In the genomic region with DNA sequence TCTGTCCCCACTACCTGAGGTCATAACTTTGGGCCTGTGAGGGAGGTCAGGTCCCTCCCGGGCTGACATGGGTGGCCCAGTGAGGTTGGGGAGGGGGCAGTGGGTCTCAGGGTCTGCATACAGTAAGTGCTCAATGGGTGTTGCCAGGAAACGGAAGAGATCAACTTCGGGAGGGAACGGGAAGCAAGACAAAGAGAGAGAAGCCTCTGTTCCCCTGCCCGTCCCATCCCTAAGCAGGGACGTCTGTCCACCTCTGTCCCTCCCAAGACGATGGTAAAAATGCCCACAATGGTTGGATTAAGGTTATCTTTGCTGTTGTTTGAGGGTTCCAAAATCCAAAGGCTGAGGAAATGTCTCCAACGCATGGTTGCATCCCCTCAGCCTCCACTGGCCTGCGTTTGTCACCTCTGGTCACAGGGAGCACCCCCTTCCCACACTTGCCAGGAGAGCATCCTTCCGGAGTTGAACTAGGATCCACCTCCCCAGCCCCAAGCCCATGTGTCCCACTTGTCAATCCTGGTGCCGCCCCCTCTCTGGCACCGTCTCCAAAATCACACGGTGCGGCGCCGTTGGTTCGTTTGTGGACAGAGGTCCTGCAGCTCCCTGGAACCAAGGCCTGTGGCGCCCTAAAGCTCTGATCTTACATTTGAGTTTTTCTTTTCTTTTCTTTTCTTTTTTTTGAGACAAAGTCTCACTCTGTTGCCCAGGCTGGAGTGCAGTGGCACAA, we compare ENCODE assay signal across 9 cellular contexts. TPM values are rescaled to one million over a fixed set of nuclear protein-coding genes. Genes with fewer than 3 reads are reported as not detected.
DNase-seq lines count a peak whose midpoint lies in the region; ATAC-seq and TF ChIP-seq lines count a peak whose summit lies in the region.
"Had no signal": no experiment of that assay in that cellular context is flagged by ENCODE, and none has a peak within 500 bp of the region (broad histone marks: within the 10 kb centered on the region; RNA-seq: fewer than 3 reads in every experiment).

No MANE protein-coding gene starts in this region.

- H3K36me3 Mint-ChIP-seq in chondrocyte (ENCODE audit: low read depth) (peaks cover 6% of the 10 kb centered on the region), natural killer cell (no peaks in the 10 kb centered on the region)

- TF ChIP-seq CTCF in chondrocyte (IDR thresholded peaks at IDR 0.05): peak; percentile 5
- TF ChIP-seq CTCF in natural killer cell (IDR thresholded peaks at IDR 0.05): no peak
- no peak for TF ChIP-seq CTCF in vagina (IDR thresholded peaks at IDR 0.05)

- H3K4me1 ChIP-seq in right cardiac atrium (ENCODE audit: control insufficient read depth, insufficient read depth, low read length) (no peaks in the 10 kb centered on the region), vagina (peaks cover 29% of the 10 kb centered on the region)

- H3K9me3 ChIP-seq in right cardiac atrium (ENCODE audit: control insufficient read depth, low read length) (no peaks in the 10 kb centered on the region), vagina (no peaks in the 10 kb centered on the region)
- H3K9me3 ChIP-seq: right atrium auricular region had no signal

- H3K4me1 Mint-ChIP-seq in chondrocyte (ENCODE audit: low read depth): peaks cover 16% of the 10 kb centered on the region
- peaks cover 0 to 19% of the 10 kb centered on the region in 2 donors for H3K4me1 Mint-ChIP-seq in natural killer cell

- H3K27me3 Mint-ChIP-seq in chondrocyte (ENCODE audit: low read depth) (no peaks in the 10 kb centered on the region), natural killer cell (ENCODE audit: low read depth in 2 of 2) (peaks cover 32 to 34% of the 10 kb centered on the region in 2 donors)

- H3K36me3 ChIP-seq in vagina: peaks cover 0 to 6% of the 10 kb centered on the region in 2 donors
- H3K36me3 ChIP-seq: right atrium auricular region had no signal

- TF ChIP-seq POLR2A in vagina (IDR thresholded peaks at IDR 0.05): no peak

- 56% methylated on average over 18 of the region's 18 CpGs for WGBS in right cardiac atrium

- intact Hi-C loops in right cardiac atrium (cut with DNase I): no loop called here
- intact Hi-C loops in left cardiac atrium (cut with DNase I): no loop called here
- intact Hi-C loops in natural killer cell (cut with micrococcal nuclease): no loop called here
- intact Hi-C loops in vagina (cut with DNase I): no loop called here

- H3K27me3 ChIP-seq in right cardiac atrium (ENCODE audit: control insufficient read depth, insufficient read depth) (no peaks in the 10 kb centered on the region), vagina (no peaks in the 10 kb centered on the region)
- H3K27me3 ChIP-seq: right atrium auricular region had no signal

- DNase-seq in right cardiac atrium (peak in 2 of 3 donors; percentile 63 to 65), left cardiac atrium (no peak), chondrocyte (ENCODE audit: low spot score) (no peak), natural killer cell (no peak), vagina (ENCODE audit: extremely low spot score in 2 of 2) (no peak), NCI-H2227 (lab: John Stamatoyannopoulos, UW; ENCODE audit: unreplicated experiment) (no peak), T-helper 9 cell (no peak)

- peak overlapping the region; percentile 12 for H3K27ac Mint-ChIP-seq in chondrocyte (ENCODE audit: unreplicated experiment)
- H3K27ac Mint-ChIP-seq in natural killer cell: no peak overlapping the region

- no peaks in the 10 kb centered on the region for H3K9me3 Mint-ChIP-seq in chondrocyte (ENCODE audit: low read depth)
- H3K9me3 Mint-ChIP-seq in natural killer cell: no peaks in the 10 kb centered on the region

- H3K4me3 ChIP-seq in right cardiac atrium (ENCODE audit: low read length): no peak overlapping the region
- peak overlapping the region; percentile 21 to 94 for H3K4me3 ChIP-seq in vagina

- peak overlapping the region; percentile 31 for H3K4me3 Mint-ChIP-seq in chondrocyte (ENCODE audit: unreplicated experiment)
- peak overlapping the region; percentile 74 for H3K4me3 Mint-ChIP-seq in natural killer cell

- ATAC-seq in right cardiac atrium: peak; percentile 4 to 8
- no peak for ATAC-seq in left cardiac atrium
- ATAC-seq in natural killer cell: no peak
- no peak for ATAC-seq in GM21447 (IDR thresholded peaks at IDR 0.05; ENCODE audit: unreplicated experiment)

- H3K27ac ChIP-seq in right cardiac atrium (ENCODE audit: low read length): no peak overlapping the region
- H3K27ac ChIP-seq in vagina: peak overlapping the region; percentile 59

RNA-seq across cellular contexts. Expression of gene HOMER3, which starts 0.8 kb away (rescaled TPM):
- total RNA-seq in right cardiac atrium: 10 to 100 TPM; 10.2 to 14.9 (median 12.4) TPM
- polyA plus RNA-seq in right cardiac atrium: 26.5 TPM
- total RNA-seq in left cardiac atrium: 10 to 100 TPM; 15.2 to 18.9 TPM
- 34.5 to 54.7 TPM (median 50.6 TPM) in 3 replicates for total RNA-seq in chondrocyte
- total RNA-seq in natural killer cell: 1 to 10 TPM in 1 of 3 donors, under 1 TPM in 1, not detected in 1; 0.19 to 4.8 TPM
- 30.9 TPM for total RNA-seq in vagina

RNA-seq across cellular contexts. Expression of gene DDX49, which starts 22.3 kb away (rescaled TPM):
- total RNA-seq in right cardiac atrium: 10 to 100 TPM; 21.2 to 30.5 (median 27.2) TPM
- 30.7 TPM for polyA plus RNA-seq in right cardiac atrium
- 10 to 100 TPM; 23.6 to 24.2 TPM for total RNA-seq in left cardiac atrium
- total RNA-seq in chondrocyte: 47.0 to 57.4 TPM (median 50.6 TPM) in 3 replicates
- 10 to 100 TPM; 59.3 to 66.9 (median 62.9) TPM for total RNA-seq in natural killer cell
- 36.3 TPM for total RNA-seq in vagina

RNA-seq across cellular contexts. Expression of gene COPE, which starts 22.6 kb away (rescaled TPM):
- total RNA-seq in right cardiac atrium (100 to 1,000 TPM; 108 to 157 (median 146) TPM), left cardiac atrium (100 to 1,000 TPM; 136 to 149 TPM), chondrocyte (175 to 205 TPM (median 189 TPM) in 3 replicates), natural killer cell (100 to 1,000 TPM; 204 to 228 (median 218) TPM), vagina (212 TPM)
- polyA plus RNA-seq in right cardiac atrium: 180 TPM

RNA-seq across cellular contexts. Expression of gene CERS1, which starts 45.8 kb away (rescaled TPM):
- total RNA-seq in right cardiac atrium (1 to 10 TPM; 1.1 to 1.9 (median 1.6) TPM), left cardiac atrium (1 to 10 TPM in 1 of 2 donors, under 1 TPM in 1; 0.80 to 2.1 TPM), chondrocyte (4.3 to 10.2 TPM (median 8.4 TPM) in 3 replicates), natural killer cell (not detected), vagina (0.49 TPM)
- 1.1 TPM for polyA plus RNA-seq in right cardiac atrium

Comparison
In these comparisons a context has a peak if more than half of its experiments do, and no peak if none do; other contexts are left out.
1. ATAC-seq: peak in right cardiac atrium (2 of 2); none in left cardiac atrium (0 of 2), natural killer cell (0 of 3) and GM21447 (single experiment).
2. DNase-seq: peak in right cardiac atrium (2 of 3); none in left cardiac atrium (single experiment), chondrocyte (single experiment), natural killer cell (single experiment), vagina (0 of 2), NCI-H2227 (single experiment) and T-helper 9 cell (single experiment).